1 cellular context compared by ENCODE assay signal in the genomic region with DNA sequence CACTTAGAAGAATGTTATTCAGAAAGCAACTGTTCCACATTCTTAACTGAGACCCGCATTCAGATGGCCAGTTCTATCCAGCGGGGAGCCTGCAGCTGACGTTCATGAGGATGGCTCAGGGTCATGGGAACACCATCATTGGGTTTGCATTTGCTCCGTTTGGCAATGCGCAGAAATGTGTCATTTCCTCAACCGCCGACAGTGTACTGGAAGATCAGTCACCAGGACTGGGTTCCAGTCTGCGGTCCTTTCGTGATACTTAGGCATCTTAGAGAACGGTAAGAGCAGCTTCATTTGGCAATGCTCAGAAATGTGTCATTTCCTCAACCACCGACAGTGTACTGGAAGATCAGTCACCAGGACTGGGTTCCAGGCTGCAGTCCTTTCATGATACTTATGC.
TF ChIP-seq lines count a peak whose summit lies in the region.

No MANE protein-coding gene starts in this region.

TF ChIP-seq in IMR-90, 13 proteins besides CTCF, POLR2A, EP300 and RAD21:
- TF ChIP-seq CHD1 (IDR thresholded peaks at IDR 0.05; ENCODE audit: low read depth, low read length) (no peak), MXI1 (IDR thresholded peaks at IDR 0.05; ENCODE audit: borderline replicate concordance, low read depth, low read length) (no peak), RCOR1 (IDR thresholded peaks at IDR 0.05; ENCODE audit: insufficient replicate concordance, low read length) (no peak)
